In the genomic region with DNA sequence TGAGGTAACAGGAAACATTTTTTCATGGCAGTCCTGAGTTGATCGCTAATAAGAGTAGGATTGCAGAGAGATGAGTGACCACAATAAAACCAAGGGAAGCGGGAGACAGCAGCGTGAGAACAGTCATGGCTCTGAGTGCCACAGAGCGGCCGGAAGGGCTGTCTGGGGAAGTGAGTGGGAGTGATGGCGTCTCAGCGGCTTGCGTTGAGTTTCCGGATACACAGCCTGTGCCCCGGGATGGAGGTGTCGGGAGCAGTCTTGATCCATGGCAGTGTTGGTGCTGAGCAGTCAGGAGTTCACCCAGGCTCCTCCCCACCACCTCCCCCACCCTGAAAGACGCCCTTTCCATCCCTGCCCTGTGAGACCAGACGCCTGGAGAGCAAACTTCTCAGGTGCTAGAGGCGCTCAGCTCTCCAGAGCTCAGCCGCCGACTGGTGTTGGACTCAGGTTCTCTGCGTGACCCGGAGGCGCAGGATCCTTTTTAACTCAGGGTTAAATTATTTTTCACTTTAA, we compare ENCODE assay signal across 20 cellular contexts.
"Had no signal": no experiment of that assay in that cellular context is flagged by ENCODE, and none has a peak within 500 bp of the region (broad histone marks: within the 10 kb centered on the region; RNA-seq: fewer than 3 reads in every experiment).

No MANE protein-coding gene starts in this region.

- H3K4me1 Mint-ChIP-seq: activated naive CD8-positive, alpha-beta T cell treated with anti-CD3 and anti-CD28 coated beads, Interleukin-2, amount 10 ng/mL, durations not matched to agents 7 days and 5 days had no signal

- H3K27me3 Mint-ChIP-seq: activated naive CD8-positive, alpha-beta T cell treated with anti-CD3 and anti-CD28 coated beads, Interleukin-2, amount 10 ng/mL, durations not matched to agents 7 days and 5 days; naive thymus-derived CD8-positive, alpha-beta T cell had no signal

- DNase-seq: activated CD4-positive, alpha-beta T cell treated with anti-CD3 and anti-CD28 coated beads, Interleukin-2, amount 50 U/mL, for 1 hour; activated CD8-positive, alpha-beta T cell treated with anti-CD3 and anti-CD28 coated beads, Interleukin-2, amount 10 ng/mL, durations not matched to agents 7 days and 5 days; activated naive CD4-positive, alpha-beta T cell; activated naive CD8-positive, alpha-beta T cell treated with anti-CD3 and anti-CD28 coated beads, Interleukin-2, amount 10 ng/mL, durations not matched to agents 7 days and 5 days; activated T-cell treated with anti-CD3 and anti-CD28 coated beads, Interleukin-2, amount 50 U/mL, for 4 hours; amniotic stem cell; cerebellar nuclear complex; cortex of kidney; left colon; lower lobe of right lung; naive thymus-derived CD8-positive, alpha-beta T cell; stimulated activated CD4-positive, alpha-beta T cell treated with anti-CD3 and anti-CD28 coated beads, Interleukin-2, amount 100 ng/mL, for 48 hours; stimulated activated naive CD4-positive, alpha-beta T cell; T-helper 1 cell; T-helper 9 cell; upper lobe of left lung had no signal

- H3K4me3 Mint-ChIP-seq: activated CD8-positive, alpha-beta T cell treated with anti-CD3 and anti-CD28 coated beads, Interleukin-2, amount 10 ng/mL, durations not matched to agents 7 days and 5 days; activated naive CD8-positive, alpha-beta T cell treated with anti-CD3 and anti-CD28 coated beads, Interleukin-2, amount 10 ng/mL, durations not matched to agents 7 days and 5 days; activated T-cell treated with anti-CD3 and anti-CD28 coated beads, Interleukin-2, amount 50 U/mL, for 4 hours; naive thymus-derived CD8-positive, alpha-beta T cell had no signal

- ATAC-seq: activated CD4-positive, CD25-positive, alpha-beta regulatory T cell treated with anti-CD3 and anti-CD28 coated beads, Interleukin-2, amount 50 U/mL, for 24 hours; activated CD8-positive, alpha-beta T cell treated with anti-CD3 and anti-CD28 coated beads, Interleukin-2, amount 10 ng/mL, durations not matched to agents 7 days and 5 days; activated T-cell treated with anti-CD3 and anti-CD28 coated beads, Interleukin-2, amount 50 U/mL, for 4 hours; gastroesophageal sphincter; left colon; lower lobe of right lung; naive thymus-derived CD8-positive, alpha-beta T cell; right lobe of liver had no signal

- H3K9me3 Mint-ChIP-seq: activated naive CD8-positive, alpha-beta T cell treated with anti-CD3 and anti-CD28 coated beads, Interleukin-2, amount 10 ng/mL, durations not matched to agents 7 days and 5 days; activated T-cell treated with anti-CD3 and anti-CD28 coated beads, Interleukin-2, amount 50 U/mL, for 4 hours; activated T-helper 2 cell treated with anti-CD3 and anti-CD28 coated beads, Interferon-gamma antibody, Interleukin-2, Interleukin-4, amounts not matched to agents 10 μg/mL and 5 μg/mL and 100 μg/mL, durations not matched to agents 14 hours and 24 hours and 36 hours; naive thymus-derived CD8-positive, alpha-beta T cell had no signal

- H3K27ac Mint-ChIP-seq: activated naive CD8-positive, alpha-beta T cell treated with anti-CD3 and anti-CD28 coated beads, Interleukin-2, amount 10 ng/mL, durations not matched to agents 7 days and 5 days; activated T-helper 2 cell treated with anti-CD3 and anti-CD28 coated beads, Interferon-gamma antibody, Interleukin-2, Interleukin-4, amounts not matched to agents 10 μg/mL and 5 μg/mL and 100 μg/mL, durations not matched to agents 14 hours and 24 hours and 36 hours had no signal
